32 cellular contexts compared by ENCODE assay signal in genomic region chr3:15113468-15113867, GRCh38. TPM values are rescaled to one million over a fixed set of nuclear protein-coding genes. Genes with fewer than 3 reads are reported as not detected.
DNase-seq lines count a peak whose midpoint lies in the region; ATAC-seq, FAIRE-seq and TF ChIP-seq lines count a peak whose summit lies in the region.
"Had no signal": no experiment of that assay in that cellular context is flagged by ENCODE, and none has a peak within 500 bp of the region (broad histone marks: within the 10 kb centered on the region; RNA-seq: fewer than 3 reads in every experiment).

No MANE protein-coding gene starts in this region.

- H3K27ac Mint-ChIP-seq in activated CD4-positive, alpha-beta memory T cell treated with anti-CD3 and anti-CD28 coated beads, Interleukin-2, amount 10 ng/mL, durations not matched to agents 7 days and 5 days, result no peak overlapping the region
- H3K27ac Mint-ChIP-seq: activated CD8-positive, alpha-beta T cell treated with anti-CD3 and anti-CD28 coated beads, Interleukin-2, amount 10 ng/mL, durations not matched to agents 7 days and 5 days; activated naive CD8-positive, alpha-beta T cell; CD4-positive, alpha-beta memory T cell; natural killer cell treated with Interleukin-12 subunit alpha and Interleukin-12 subunit beta and Interleukin-15 and Interleukin-18, amount 100 ng/mL, for 72 hours; stimulated activated naive CD8-positive, alpha-beta T cell treated with anti-CD3 and anti-CD28 coated beads, Interleukin-15, Interleukin-2, amounts not matched to agents 100 ng/mL and 50 ng/mL, for 24 hours; T-helper 1 cell treated with Interleukin-12 subunit alpha and Interleukin-12 subunit beta and Interleukin-4 antibody, amounts not matched to agents 30 μg/mL and 1 μg/mL, for 36 hours had no signal

- no peak for TF ChIP-seq POLR2A in GM12892 (IDR thresholded peaks at IDR 0.05; ENCODE audit: low read depth, low read length)

- H3K4me1 ChIP-seq in mucosa of descending colon (ENCODE audit: low read depth), result no peaks in the 10 kb centered on the region
- H3K4me1 ChIP-seq: vagina had no signal

- no peaks in the 10 kb centered on the region for H3K36me3 ChIP-seq in mucosa of descending colon (ENCODE audit: low read depth)
- H3K36me3 ChIP-seq: heart left ventricle, lower lobe of right lung, thoracic aorta, vagina had no signal

- no peak overlapping the region for H3K4me3 ChIP-seq in mucosa of descending colon
- H3K4me3 ChIP-seq: heart left ventricle, lower lobe of right lung, thoracic aorta, vagina had no signal

- FAIRE-seq in GM12892 (lab: Jason Lieb, UNC), result no peak
- FAIRE-seq: A204.1, colon, GM19239, HTR-8/SVneo had no signal

- CTCF ChIA-PET in activated CD4-positive, alpha-beta memory T cell treated with anti-CD3 and anti-CD28 coated beads, Interleukin-2, amount 10 ng/mL, durations not matched to agents 7 days and 5 days (lab: Charles Lee), result interaction anchor here (1.1 to 7.8 kb wide), 3 partner anchors 87 to 154 kb away, joined by 3 to 93 read pairs (median 3); partner anchors contain the start of gene CAPN7

- H3K4me1 Mint-ChIP-seq in activated CD4-positive, alpha-beta memory T cell treated with anti-CD3 and anti-CD28 coated beads, Interleukin-2, amount 10 ng/mL, durations not matched to agents 7 days and 5 days, result peaks cover 2% of the 10 kb centered on the region

- no peaks in the 10 kb centered on the region for H3K36me3 Mint-ChIP-seq in activated CD4-positive, alpha-beta memory T cell treated with anti-CD3 and anti-CD28 coated beads, Interleukin-2, amount 10 ng/mL, durations not matched to agents 7 days and 5 days (ENCODE audit: low read depth)
- H3K36me3 Mint-ChIP-seq: activated naive CD8-positive, alpha-beta T cell; CD4-positive, alpha-beta memory T cell; natural killer cell treated with Interleukin-12 subunit alpha and Interleukin-12 subunit beta and Interleukin-15 and Interleukin-18, amount 100 ng/mL, for 72 hours had no signal

- no peak for TF ChIP-seq CTCF in mucosa of descending colon (IDR thresholded peaks at IDR 0.05)

- POLR2A ChIA-PET in activated CD4-positive, alpha-beta memory T cell treated with anti-CD3 and anti-CD28 coated beads, Interleukin-2, amount 10 ng/mL, durations not matched to agents 7 days and 5 days (lab: Charles Lee), result interaction anchor here (0.7 kb wide), 1 partner anchor 14 kb away, joined by 3 read pairs; the partner anchor contains the start of gene RBSN

- H3K4me3 Mint-ChIP-seq in activated CD4-positive, alpha-beta memory T cell treated with anti-CD3 and anti-CD28 coated beads, Interleukin-2, amount 10 ng/mL, durations not matched to agents 7 days and 5 days, result no peak overlapping the region
- H3K4me3 Mint-ChIP-seq: activated CD8-positive, alpha-beta T cell treated with anti-CD3 and anti-CD28 coated beads, Interleukin-2, amount 10 ng/mL, durations not matched to agents 7 days and 5 days; activated naive CD8-positive, alpha-beta T cell; CD4-positive, alpha-beta memory T cell; natural killer cell treated with Interleukin-12 subunit alpha and Interleukin-12 subunit beta and Interleukin-15 and Interleukin-18, amount 100 ng/mL, for 72 hours; stimulated activated naive CD8-positive, alpha-beta T cell treated with anti-CD3 and anti-CD28 coated beads, Interleukin-15, Interleukin-2, amounts not matched to agents 100 ng/mL and 50 ng/mL, for 24 hours; T-helper 1 cell treated with Interleukin-12 subunit alpha and Interleukin-12 subunit beta and Interleukin-4 antibody, amounts not matched to agents 30 μg/mL and 1 μg/mL, for 36 hours had no signal

- DNase-seq in NCI-H1417 (lab: John Stamatoyannopoulos, UW) (peak in 2 of 3 experiments; percentile 10 to 78), NCI-H1417 treated with DMSO at 0.1 percent for 48 hours (lab: John Stamatoyannopoulos, UW) (no peak), NCI-H146 (lab: John Stamatoyannopoulos, UW) (peak; percentile 88), NCI-H526 treated with DMSO at 0.1 percent for 48 hours (lab: John Stamatoyannopoulos, UW) (peak; percentile 16), mucosa of descending colon (no peak), iPS-NIHi7 (ENCODE audit: extremely low spot score) (no peak), GM12892 (ENCODE audit: insufficient read length) (no peak)
- DNase-seq in activated CD4-positive, alpha-beta memory T cell treated with anti-CD3 and anti-CD28 coated beads, Interleukin-2, amount 10 ng/mL, durations not matched to agents 7 days and 5 days, result no peak
- DNase-seq: activated CD4-positive, alpha-beta T cell treated with anti-CD3 and anti-CD28 coated beads for 1 hour; activated CD8-positive, alpha-beta T cell treated with anti-CD3 and anti-CD28 coated beads, Interleukin-2, amount 10 ng/mL, durations not matched to agents 7 days and 5 days; aorta; CD4-positive, alpha-beta memory T cell; DMS79; effector CD8-positive, alpha-beta T cell; GDM1; HCEC 1CT; heart left ventricle; KBM-7; kidney glomerular epithelial cell; lower lobe of right lung; NCI-H187; NCI-H446 treated with DMSO at 0.1 percent for 48 hours had no signal

- no peaks in the 10 kb centered on the region for H3K9me3 ChIP-seq in mucosa of descending colon
- H3K9me3 ChIP-seq: heart left ventricle, lower lobe of right lung, thoracic aorta, vagina had no signal

- no peaks in the 10 kb centered on the region for H3K9me3 Mint-ChIP-seq in activated CD4-positive, alpha-beta memory T cell treated with anti-CD3 and anti-CD28 coated beads, Interleukin-2, amount 10 ng/mL, durations not matched to agents 7 days and 5 days
- H3K9me3 Mint-ChIP-seq: CD4-positive, alpha-beta memory T cell; natural killer cell treated with Interleukin-12 subunit alpha and Interleukin-12 subunit beta and Interleukin-15 and Interleukin-18, amount 100 ng/mL, for 72 hours; stimulated activated naive CD8-positive, alpha-beta T cell treated with anti-CD3 and anti-CD28 coated beads, Interleukin-15, Interleukin-2, amounts not matched to agents 100 ng/mL and 50 ng/mL, for 24 hours; T-helper 1 cell treated with Interleukin-12 subunit alpha and Interleukin-12 subunit beta and Interleukin-4 antibody, amounts not matched to agents 30 μg/mL and 1 μg/mL, for 36 hours had no signal

- H3K27me3 Mint-ChIP-seq in activated CD4-positive, alpha-beta memory T cell treated with anti-CD3 and anti-CD28 coated beads, Interleukin-2, amount 10 ng/mL, durations not matched to agents 7 days and 5 days, result peaks cover 3% of the 10 kb centered on the region
- H3K27me3 Mint-ChIP-seq: activated naive CD8-positive, alpha-beta T cell had no signal

- ATAC-seq in mucosa of descending colon, result peak; percentile 45
- ATAC-seq: activated CD8-positive, alpha-beta T cell treated with anti-CD3 and anti-CD28 coated beads, Interleukin-2, amount 10 ng/mL, durations not matched to agents 7 days and 5 days; heart left ventricle; lower lobe of right lung; natural killer cell treated with Interleukin-12 subunit alpha and Interleukin-12 subunit beta and Interleukin-15 and Interleukin-18, amount 100 ng/mL, for 72 hours had no signal

- intact Hi-C loops in mucosa of descending colon (cut with DNase I, micrococcal nuclease), result no loop called here

RNA-seq across cellular contexts. Expression of gene RBSN, which starts 14.5 kb away (rescaled TPM):
- 10 to 100 TPM; 16.5 to 36.8 (median 18.2) TPM for total RNA-seq in mucosa of descending colon
- 10 to 100 TPM; 19.4 to 19.7 TPM for total RNA-seq in activated CD4-positive, alpha-beta memory T cell treated with anti-CD3 and anti-CD28 coated beads, Interleukin-2, amount 10 ng/mL, durations not matched to agents 7 days and 5 days
- polyA plus RNA-seq in GM12892 (2012; ENCODE audit: missing spikeins), result 7.8 TPM

RNA-seq across cellular contexts. Expression of gene MRPS25, which starts 48.4 kb away (rescaled TPM):
- 10 to 100 TPM; 72.1 to 84.0 (median 78.7) TPM for total RNA-seq in mucosa of descending colon
- total RNA-seq in activated CD4-positive, alpha-beta memory T cell treated with anti-CD3 and anti-CD28 coated beads, Interleukin-2, amount 10 ng/mL, durations not matched to agents 7 days and 5 days, result 10 to 100 TPM; 34.6 to 35.0 TPM
- polyA plus RNA-seq in GM12892 (2012; ENCODE audit: missing spikeins), result 42.4 TPM

Comparison
In these comparisons a context has a peak if more than half of its experiments do, and no peak if none do; other contexts are left out.
1. DNase-seq: peak in NCI-H1417 (2 of 3), NCI-H146 (single experiment) and NCI-H526 treated with DMSO at 0.1 percent for 48 hours (single experiment); none in NCI-H1417 treated with DMSO at 0.1 percent for 48 hours (single experiment), mucosa of descending colon (0 of 3), activated CD4-positive, alpha-beta memory T cell treated with anti-CD3 and anti-CD28 coated beads, Interleukin-2, amount 10 ng/mL, durations not matched to agents 7 days and 5 days (single experiment), iPS-NIHi7 (single experiment) and GM12892 (single experiment).